In genomic region chr18:58045265-58046086, GRCh38 we compare ENCODE assay signal across 8 cellular contexts. TPM values are rescaled to one million over a fixed set of nuclear protein-coding genes. Genes with fewer than 3 reads are reported as not detected.
DNase-seq lines count a peak whose midpoint lies in the region; ATAC-seq, FAIRE-seq and TF ChIP-seq lines count a peak whose summit lies in the region.

No MANE protein-coding gene starts in this region.

- intact Hi-C loops in CD14-positive monocyte (cut with micrococcal nuclease): loop anchor here in 1 of 2 donors (2.0 kb wide), 1 partner anchor 77 kb away; no protein-coding TSS in a partner anchor

- WGBS in hepatocyte (ENCODE audit: low lambda C conversion rate, missing lambda C conversion rate): under 1% methylated on average over 32 of the region's 32 CpGs

- peak overlapping the region; percentile 97 for H3K27ac ChIP-seq in hepatocyte

- peak overlapping the region; percentile 29 for H2AFZ ChIP-seq in hepatocyte

- peaks cover 0 to 4% (median 0%) of the 10 kb centered on the region in 7 donors for H3K9me3 Mint-ChIP-seq in CD14-positive monocyte
- no peaks in the 10 kb centered on the region for H3K9me3 Mint-ChIP-seq in activated naive CD8-positive, alpha-beta T cell treated with anti-CD3 and anti-CD28 coated beads, Interleukin-2, amount 50 U/mL, for 24 hours

- H3K9me2 ChIP-seq in hepatocyte (replicated peaks; ENCODE audit: insufficient read depth): no peaks in the 10 kb centered on the region

- ATAC-seq in activated naive CD8-positive, alpha-beta T cell treated with anti-CD3 and anti-CD28 coated beads, Interleukin-2, amount 50 U/mL, for 24 hours: no peak

- H3K4me1 ChIP-seq in hepatocyte (ENCODE audit: insufficient read depth): peaks cover 29% of the 10 kb centered on the region

- peaks cover 0 to 1% of the 10 kb centered on the region in 2 donors for H3K36me3 Mint-ChIP-seq in CD14-positive monocyte
- H3K36me3 Mint-ChIP-seq in activated naive CD8-positive, alpha-beta T cell treated with anti-CD3 and anti-CD28 coated beads, Interleukin-2, amount 50 U/mL, for 24 hours (ENCODE audit: low read depth): no peaks in the 10 kb centered on the region

- no peak for DNase-seq in CD14-positive monocyte (ENCODE audit: low spot score)
- DNase-seq in HTR-8/SVneo (ENCODE audit: insufficient read length, low spot score): peak; percentile 35
- peak; percentile 45 for DNase-seq in RKO (ENCODE audit: low spot score)
- DNase-seq in activated naive CD8-positive, alpha-beta T cell treated with anti-CD3 and anti-CD28 coated beads, Interleukin-2, amount 50 U/mL, for 24 hours: peak; percentile 43
- DNase-seq in hepatocyte (ENCODE audit: low spot score): peak; percentile 84
- DNase-seq in renal cortical epithelial cell (ENCODE audit: low read depth): peak; percentile 80
- DNase-seq in AG08396 (ENCODE audit: low spot score): no peak
- no peak for DNase-seq in epidermal melanocyte (ENCODE audit: insufficient read length, low spot score)

- peak overlapping the region; percentile 94 for H3K4me3 ChIP-seq in hepatocyte

- peak overlapping the region in 5 of 7 donors; percentile 41 to 78 (median 68) for H3K27ac Mint-ChIP-seq in CD14-positive monocyte
- peak overlapping the region; percentile 76 for H3K27ac Mint-ChIP-seq in activated naive CD8-positive, alpha-beta T cell treated with anti-CD3 and anti-CD28 coated beads, Interleukin-2, amount 50 U/mL, for 24 hours

- FAIRE-seq in HTR-8/SVneo (lab: Jason Lieb, UNC): no peak

- peaks cover 25 to 36% (median 28%) of the 10 kb centered on the region in 3 donors for H3K27me3 Mint-ChIP-seq in CD14-positive monocyte (ENCODE audit: low read depth in 3 of 3)
- peaks cover 20% of the 10 kb centered on the region for H3K27me3 Mint-ChIP-seq in activated naive CD8-positive, alpha-beta T cell treated with anti-CD3 and anti-CD28 coated beads, Interleukin-2, amount 50 U/mL, for 24 hours

- H3K79me2 ChIP-seq in hepatocyte: peaks cover 59% of the 10 kb centered on the region

- H3K4me3 Mint-ChIP-seq in CD14-positive monocyte: peak overlapping the region; percentile 99
- H3K4me3 Mint-ChIP-seq in activated naive CD8-positive, alpha-beta T cell treated with anti-CD3 and anti-CD28 coated beads, Interleukin-2, amount 50 U/mL, for 24 hours: peak overlapping the region; percentile 91

- H3K27me3 ChIP-seq in hepatocyte: no peaks in the 10 kb centered on the region

- H3K4me1 Mint-ChIP-seq in CD14-positive monocyte: peaks cover 36% of the 10 kb centered on the region
- H3K4me1 Mint-ChIP-seq in activated naive CD8-positive, alpha-beta T cell treated with anti-CD3 and anti-CD28 coated beads, Interleukin-2, amount 50 U/mL, for 24 hours: peaks cover 28% of the 10 kb centered on the region

- H3K36me3 ChIP-seq in hepatocyte (replicated peaks; ENCODE audit: insufficient read depth, low read depth): no peaks in the 10 kb centered on the region

- H4K20me1 ChIP-seq in hepatocyte (ENCODE audit: insufficient read depth, poor library complexity, severe bottlenecking): peaks cover 28% of the 10 kb centered on the region

- H3K9me3 ChIP-seq in hepatocyte (ENCODE audit: low read depth): no peaks in the 10 kb centered on the region

- H3K4me2 ChIP-seq in hepatocyte: peak overlapping the region; percentile 84

- TF ChIP-seq CTCF in CD14-positive monocyte (IDR thresholded peaks at IDR 0.05) (no peak), hepatocyte (IDR thresholded peaks at IDR 0.05; ENCODE audit: poor library complexity) (no peak)

RNA-seq across cellular contexts. Expression of gene NEDD4L, which starts 1.4 kb away (rescaled TPM):
- polyA plus RNA-seq in CD14-positive monocyte (1 to 10 TPM; 2.5 to 4.5 TPM), hepatocyte (104 and 122 TPM in 2 replicates)
- total RNA-seq in hepatocyte (139 and 140 TPM in 2 replicates), renal cortical epithelial cell (51.9 and 80.2 TPM in 2 replicates)

Comparison
In these comparisons a context has a peak if more than half of its experiments do, and no peak if none do; other contexts are left out.
1. DNase-seq: peak in HTR-8/SVneo (single experiment), RKO (single experiment), activated naive CD8-positive, alpha-beta T cell treated with anti-CD3 and anti-CD28 coated beads, Interleukin-2, amount 50 U/mL, for 24 hours (single experiment), hepatocyte (single experiment) and renal cortical epithelial cell (single experiment); none in CD14-positive monocyte (single experiment), AG08396 (single experiment) and epidermal melanocyte (single experiment).